Comparison of ENCODE assay signal across 22 cellular contexts in genomic region chr10:100718197-100718742, GRCh38. TPM values are rescaled to one million over a fixed set of nuclear protein-coding genes. Genes with fewer than 3 reads are reported as not detected.
DNase-seq lines count a peak whose midpoint lies in the region; ATAC-seq and TF ChIP-seq lines count a peak whose summit lies in the region.
"Had no signal": no experiment of that assay in that cellular context is flagged by ENCODE, and none has a peak within 500 bp of the region (broad histone marks: within the 10 kb centered on the region; RNA-seq: fewer than 3 reads in every experiment).

No MANE protein-coding gene starts in this region.

- intact Hi-C loops in lower lobe of right lung (cut with DNase I): no loop called here
- intact Hi-C loops in sigmoid colon (cut with DNase I): no loop called here

- H3K36me3 ChIP-seq in HEK293 (ENCODE audit: control insufficient read depth in 2 of 2, insufficient read depth in 1 of 2, low read length in 2 of 2) (no peaks in the 10 kb centered on the region), lower lobe of right lung (no peaks in the 10 kb centered on the region), sigmoid colon (no peaks in the 10 kb centered on the region)
- H3K36me3 ChIP-seq: BLaER1 had no signal

- no peak for TF ChIP-seq EP300 in sigmoid colon (IDR thresholded peaks at IDR 0.05)

- 81 to 89% methylated on average over 1 of the region's 1 CpG for WGBS in sigmoid colon, 2 donors

- CTCF ChIA-PET in HEK293 (lab: Yijun Ruan, JAX): interaction anchor here (0.6 to 1.2 kb wide), 3 partner anchors 10 to 1160 kb away, joined by 3 to 8 read pairs (median 3); no protein-coding TSS in a partner anchor

- POLR2A ChIA-PET in HEK293 (lab: Yijun Ruan, JAX): no interaction called here

- H3K27me3 ChIP-seq in lower lobe of right lung (ENCODE audit: low read depth) (peaks cover 99% of the 10 kb centered on the region), sigmoid colon (peaks cover 26 to 92% (median 61%) of the 10 kb centered on the region in 3 donors)

- peaks cover 6 to 11% of the 10 kb centered on the region in 2 donors for H3K4me1 Mint-ChIP-seq in natural killer cell treated with Interleukin-12 subunit alpha and Interleukin-12 subunit beta and Interleukin-15 and Interleukin-18, amount 100 ng/mL, for 72 hours (ENCODE audit: low read depth in 2 of 2)

- H3K9me3 Mint-ChIP-seq in natural killer cell treated with Interleukin-12 subunit alpha and Interleukin-12 subunit beta and Interleukin-15 and Interleukin-18, amount 100 ng/mL, for 72 hours: no peaks in the 10 kb centered on the region
- H3K9me3 Mint-ChIP-seq: CD8-positive, alpha-beta memory T cell had no signal

- no peak overlapping the region for H3K27ac ChIP-seq in HEK293 (ENCODE audit: extremely low read depth, low read depth, low read length)
- H3K27ac ChIP-seq in lower lobe of right lung: no peak overlapping the region
- H3K27ac ChIP-seq in sigmoid colon: no peak overlapping the region
- H3K27ac ChIP-seq: 22Rv1, BLaER1, C4-2B, GM23248 had no signal

- no peak for TF ChIP-seq CTCF in HEK293 (tag by site-specific recombination; IDR thresholded peaks at IDR 0.05)
- TF ChIP-seq CTCF in lower lobe of right lung (IDR thresholded peaks at IDR 0.05): no peak
- no peak for TF ChIP-seq CTCF in sigmoid colon (IDR thresholded peaks at IDR 0.05)

- DNase-seq in lower lobe of right lung (no peak), sigmoid colon (peak; percentile 20), NCI-H446 treated with DMSO at 0.1 percent for 48 hours (lab: John Stamatoyannopoulos, UW) (no peak)
- DNase-seq in natural killer cell treated with Interleukin-12 subunit alpha and Interleukin-12 subunit beta and Interleukin-15 and Interleukin-18, amount 100 ng/mL, for 72 hours (ENCODE audit: low spot score): no peak
- DNase-seq: CD4-positive, CD25-positive, alpha-beta regulatory T cell; CD8-positive, alpha-beta memory T cell; DMS 273 treated with DMSO at 0.1 percent for 48 hours; DMS79; EL; GDM1; GM23248; H7; HCEC 1CT had no signal

- H3K9me3 ChIP-seq in HEK293 (ENCODE audit: control insufficient read depth, insufficient read depth, low read depth, low read length) (no peaks in the 10 kb centered on the region), lower lobe of right lung (no peaks in the 10 kb centered on the region), sigmoid colon (peaks cover 0 to 2% (median 0%) of the 10 kb centered on the region in 4 donors)
- H3K9me3 ChIP-seq: BLaER1 had no signal

- H3K4me3 Mint-ChIP-seq in natural killer cell treated with Interleukin-12 subunit alpha and Interleukin-12 subunit beta and Interleukin-15 and Interleukin-18, amount 100 ng/mL, for 72 hours: no peak overlapping the region
- H3K4me3 Mint-ChIP-seq: B cell; CD4-positive, CD25-positive, alpha-beta regulatory T cell; CD8-positive, alpha-beta memory T cell had no signal

- no peak overlapping the region for H3K4me3 ChIP-seq in HEK293 (ENCODE audit: low read depth, low read length)
- no peak overlapping the region for H3K4me3 ChIP-seq in lower lobe of right lung
- H3K4me3 ChIP-seq in sigmoid colon: no peak overlapping the region
- H3K4me3 ChIP-seq: BLaER1, GM12878, GM23248 had no signal

- TF ChIP-seq POLR2A in sigmoid colon (IDR thresholded peaks at IDR 0.05): no peak

- ATAC-seq in lower lobe of right lung (peak; percentile 51 to 65), HG02981 (IDR thresholded peaks at IDR 0.05; ENCODE audit: unreplicated experiment) (no peak)
- ATAC-seq in natural killer cell treated with Interleukin-12 subunit alpha and Interleukin-12 subunit beta and Interleukin-15 and Interleukin-18, amount 100 ng/mL, for 72 hours: no peak
- ATAC-seq: GM12878 had no signal

- no peaks in the 10 kb centered on the region for H3K4me1 ChIP-seq in HEK293 (ENCODE audit: control insufficient read depth, insufficient read depth, low read length)
- no peaks in the 10 kb centered on the region for H3K4me1 ChIP-seq in lower lobe of right lung
- peaks cover 0 to 16% (median 13%) of the 10 kb centered on the region in 4 donors for H3K4me1 ChIP-seq in sigmoid colon
- H3K4me1 ChIP-seq: BLaER1 had no signal

- H3K27ac Mint-ChIP-seq in natural killer cell treated with Interleukin-12 subunit alpha and Interleukin-12 subunit beta and Interleukin-15 and Interleukin-18, amount 100 ng/mL, for 72 hours: no peak overlapping the region
- H3K27ac Mint-ChIP-seq: B cell; CD8-positive, alpha-beta memory T cell had no signal

- H3K27me3 Mint-ChIP-seq in natural killer cell treated with Interleukin-12 subunit alpha and Interleukin-12 subunit beta and Interleukin-15 and Interleukin-18, amount 100 ng/mL, for 72 hours: peaks cover 61 to 88% of the 10 kb centered on the region in 2 donors

- H3K36me3 Mint-ChIP-seq in natural killer cell treated with Interleukin-12 subunit alpha and Interleukin-12 subunit beta and Interleukin-15 and Interleukin-18, amount 100 ng/mL, for 72 hours: peaks cover 6% of the 10 kb centered on the region
- H3K36me3 Mint-ChIP-seq: CD4-positive, CD25-positive, alpha-beta regulatory T cell; CD8-positive, alpha-beta memory T cell had no signal

TF ChIP-seq in HEK293, 187 proteins besides CTCF, POLR2A, EP300 and RAD21:
- TF ChIP-seq GLI4 (tag by site-specific recombination; IDR thresholded peaks at IDR 0.05) (0 out of 2 replicates have a peak, but pooled peaks have one; percentile 21), ZNF175 (tag by site-specific recombination; IDR thresholded peaks at IDR 0.05) (no peak), ZNF248 (tag by site-specific recombination; IDR thresholded peaks at IDR 0.05) (no peak), ZSCAN5A (tag by site-specific recombination; IDR thresholded peaks at IDR 0.05) (no peak), ZNF394 (tag by site-specific recombination; IDR thresholded peaks at IDR 0.05; ENCODE audit: borderline replicate concordance) (no peak), ZNF600 (tag by site-specific recombination; IDR thresholded peaks at IDR 0.05) (peak; percentile 59; the same call in 1 of the 2 replicates), ZNF549 (tag by site-specific recombination; IDR thresholded peaks at IDR 0.05) (no peak)

RNA-seq across cellular contexts. Expression of gene PAX2, which starts 27.1 kb away (rescaled TPM):
- total RNA-seq in lower lobe of right lung (not detected), sigmoid colon (not detected)
- not detected for polyA plus RNA-seq in sigmoid colon
- total RNA-seq in natural killer cell treated with Interleukin-12 subunit alpha and Interleukin-12 subunit beta and Interleukin-15 and Interleukin-18, amount 100 ng/mL, for 72 hours: not detected
- total RNA-seq: B cell; CD4-positive, CD25-positive, alpha-beta regulatory T cell; GM12878; GM23248; H1 had no signal
- polyA plus RNA-seq: AG04450; CD8-positive, alpha-beta memory T cell; GM12878; GM23248 had no signal

Comparison
In these comparisons a context has a peak if more than half of its experiments do, and no peak if none do; other contexts are left out.
1. ATAC-seq: peak in lower lobe of right lung (2 of 2); none in natural killer cell treated with Interleukin-12 subunit alpha and Interleukin-12 subunit beta and Interleukin-15 and Interleukin-18, amount 100 ng/mL, for 72 hours (0 of 2) and HG02981 (single experiment).